In the genomic region with DNA sequence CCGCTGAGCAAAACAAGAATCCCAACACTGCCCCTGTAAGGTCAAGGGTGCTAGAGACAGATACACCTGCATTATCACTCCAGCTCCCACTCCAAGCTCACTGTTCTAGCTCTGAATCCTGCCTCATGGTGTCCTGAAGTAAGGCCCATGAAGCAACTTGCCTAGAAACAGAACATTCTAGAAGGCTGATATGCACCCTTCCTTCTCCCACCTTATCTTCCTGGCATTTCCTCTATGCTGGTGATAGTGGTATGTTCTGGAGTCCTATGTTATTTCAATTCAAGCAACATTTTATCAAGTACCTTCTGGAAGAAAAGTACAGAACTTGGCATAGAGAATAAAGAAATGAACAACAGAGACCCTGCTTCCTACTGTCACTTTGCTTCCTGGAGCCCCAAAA, we compare ENCODE assay signal across 17 cellular contexts.
"Had no signal": no experiment of that assay in that cellular context is flagged by ENCODE, and none has a peak within 500 bp of the region (broad histone marks: within the 10 kb centered on the region; RNA-seq: fewer than 3 reads in every experiment).

No MANE protein-coding gene starts in this region.

- DNase-seq: KBM-7; MV-4-11; NCI-H1436 treated with DMSO at 0.1 percent for 48 hours; NCI-H187 treated with DMSO at 0.1 percent for 48 hours; NCI-H2029 treated with DMSO at 0.1 percent for 48 hours; NCI-H2171 treated with DMSO at 0.1 percent for 48 hours; NCI-H526; NCI-H82; NK-92 treated with Interleukin-12 subunit alpha and Interleukin-12 subunit beta, amount 100 ng/mL, for 24 hours; OCI-M1; PC-9; Peyer's patch; SHP77 treated with DMSO at 0.1 percent for 48 hours; SJCRH30; T-helper 1 cell had no signal

- ATAC-seq: Right ventricle myocardium inferior, SK-N-SH treated with all-trans-retinoic acid at 6 μM for 48 hours had no signal
